Comparison of ENCODE assay signal across 18 cellular contexts in genomic region chr2:53331667-53332066, GRCh38.
DNase-seq lines count a peak whose midpoint lies in the region; ATAC-seq, FAIRE-seq and TF ChIP-seq lines count a peak whose summit lies in the region.
"Had no signal": no experiment of that assay in that cellular context is flagged by ENCODE, and none has a peak within 500 bp of the region (broad histone marks: within the 10 kb centered on the region; RNA-seq: fewer than 3 reads in every experiment).

No MANE protein-coding gene starts in this region.

- H3K27me3 ChIP-seq in HepG2 (ENCODE audit: control insufficient read depth in 1 of 2, insufficient read depth in 2 of 2, low read length in 2 of 2) (no peaks in the 10 kb centered on the region), right lobe of liver (no peaks in the 10 kb centered on the region), K562 (ENCODE audit: control insufficient read depth in 2 of 2, insufficient read depth in 2 of 2, low read length in 2 of 2) (no peaks in the 10 kb centered on the region)

- POLR2A ChIA-PET in HepG2 (lab: Yijun Ruan, JAX), result no interaction called here
- POLR2A ChIA-PET in K562 (lab: Yijun Ruan, JAX), result no interaction called here

- H3K36me3 ChIP-seq in HepG2 (replicated peaks in 1 of 2; ENCODE audit: control insufficient read depth in 1 of 2, insufficient read depth in 2 of 2, low read length in 2 of 2) (no peaks in the 10 kb centered on the region), right lobe of liver (no peaks in the 10 kb centered on the region), K562 (ENCODE audit: control insufficient read depth, insufficient read depth, low read length) (no peaks in the 10 kb centered on the region), kidney (ENCODE audit: control insufficient read depth in 1 of 2, insufficient read depth in 2 of 2, low read length in 2 of 2) (no peaks in the 10 kb centered on the region)

- H3K79me2 ChIP-seq in HepG2 (ENCODE audit: insufficient read depth, low read length), result no peaks in the 10 kb centered on the region
- H3K79me2 ChIP-seq in K562 (ENCODE audit: control insufficient read depth, insufficient read depth, low read length), result no peaks in the 10 kb centered on the region

- TF ChIP-seq EP300 in HepG2 (IDR thresholded peaks at IDR 0.05; ENCODE audit: low read depth in 2 of 2, low read length in 2 of 2) (no peak), HepG2 (CRISPR knock-in tag; IDR thresholded peaks at IDR 0.05; ENCODE audit: borderline replicate concordance) (no peak), K562 (IDR thresholded peaks at IDR 0.05; ENCODE audit: low read length) (no peak)

- H3K4me3 ChIP-seq in HepG2 (replicated peaks in 1 of 3; ENCODE audit: insufficient read depth in 1 of 3, low read depth in 2 of 3, low read length in 3 of 3) (no peak overlapping the region), right lobe of liver (no peak overlapping the region), K562 (no peak overlapping the region), kidney (ENCODE audit: low read length in 2 of 2) (no peak overlapping the region)
- H3K4me3 ChIP-seq: GM12878, GM23248 had no signal

- H3K9me1 ChIP-seq in K562 (ENCODE audit: control insufficient read depth, insufficient read depth, low read length), result no peaks in the 10 kb centered on the region

- no peaks in the 10 kb centered on the region for H3K36me3 Mint-ChIP-seq in nephron progenitor cell (ENCODE audit: low read depth)
- no peaks in the 10 kb centered on the region for H3K36me3 Mint-ChIP-seq in HFFc6 (ENCODE audit: low read depth)
- H3K36me3 Mint-ChIP-seq: CD4-positive, alpha-beta memory T cell had no signal

- CTCF ChIA-PET in HepG2 (lab: Yijun Ruan, JAX; ENCODE audit: low intra/inter-chr PET ratio, low total read pairs) (no interaction called here), K562 (lab: Yijun Ruan, JAX; ENCODE audit: low intra/inter-chr PET ratio) (no interaction called here)

- in situ Hi-C loops in HepG2 (cut with HindIII; ENCODE audit: extremely low pct_ligation_motif_present, low pct_unique_long_range_greater_than_20kb), result no loop called here
- in situ Hi-C loops in K562 (cut with MboI), result no loop called here

- no peaks in the 10 kb centered on the region for H3K9me3 ChIP-seq in HepG2 (ENCODE audit: low read length)
- no peaks in the 10 kb centered on the region for H3K9me3 ChIP-seq in right lobe of liver
- no peaks in the 10 kb centered on the region for H3K9me3 ChIP-seq in K562 (replicated peaks; ENCODE audit: control insufficient read depth, insufficient read depth, low read depth, low read length)
- H3K9me3 ChIP-seq in kidney (ENCODE audit: control insufficient read depth in 1 of 2, low read length in 2 of 2), result no peaks in the 10 kb centered on the region

- H3K9me3 Mint-ChIP-seq in nephron progenitor cell, result no peaks in the 10 kb centered on the region
- no peaks in the 10 kb centered on the region for H3K9me3 Mint-ChIP-seq in HFFc6
- H3K9me3 Mint-ChIP-seq: CD4-positive, alpha-beta memory T cell; H9 had no signal

- no peak for TF ChIP-seq POLR2A in HepG2 (IDR thresholded peaks at IDR 0.05; ENCODE audit: insufficient read depth in 1 of 2, low read depth in 2 of 2, low read length in 2 of 2)
- TF ChIP-seq POLR2A in right lobe of liver (IDR thresholded peaks at IDR 0.05), result no peak
- TF ChIP-seq POLR2A in K562 (conservative IDR thresholded peaks at IDR 0.05), result no peak

- no peak for ATAC-seq in HepG2
- no peak for ATAC-seq in right lobe of liver
- no peak for ATAC-seq in K562
- ATAC-seq: GM12878, HCT116 had no signal

- no peak for FAIRE-seq in HepG2 (lab: Jason Lieb, UNC)
- FAIRE-seq in K562 (lab: Jason Lieb, UNC), result no peak
- FAIRE-seq in kidney (lab: Jason Lieb, UNC), result peak; percentile 23
- FAIRE-seq: GM12878, GM19239 had no signal

- H3K27ac Mint-ChIP-seq in nephron progenitor cell (no peak overlapping the region), HFFc6 (no peak overlapping the region)
- H3K27ac Mint-ChIP-seq: CD4-positive, alpha-beta memory T cell; H9 had no signal

- under 1% methylated on average over 2 of the region's 2 CpGs for WGBS in HepG2 (ENCODE audit: low lambda C conversion rate)
- WGBS in right lobe of liver (ENCODE audit: insufficient coverage, low coverage, low lambda C conversion rate, missing lambda C conversion rate), result 66% methylated on average over 2 of the region's 2 CpGs
- 0% methylated on average over 2 of the region's 2 CpGs for WGBS in K562 (ENCODE audit: insufficient coverage, low coverage, missing lambda C conversion rate)

- H3K4me3 Mint-ChIP-seq in nephron progenitor cell, result no peak overlapping the region
- H3K4me3 Mint-ChIP-seq in HFFc6, result no peak overlapping the region
- H3K4me3 Mint-ChIP-seq: CD4-positive, alpha-beta memory T cell; H9 had no signal

- no peak overlapping the region for H3K4me2 ChIP-seq in HepG2 (ENCODE audit: low read depth, low read length)
- H3K4me2 ChIP-seq in K562 (ENCODE audit: insufficient read depth, low read length), result no peak overlapping the region

- TF ChIP-seq CTCF in HepG2 (CRISPR knock-in tag; IDR thresholded peaks at IDR 0.05) (no peak), right lobe of liver (IDR thresholded peaks at IDR 0.05) (no peak), K562 (IDR thresholded peaks at IDR 0.05 in 2 of 3, conservative IDR thresholded peaks at IDR 0.05 in 1 of 3; ENCODE audit: insufficient read depth in 2 of 3, low read depth in 1 of 3, low read length in 3 of 3) (no peak), kidney (IDR thresholded peaks at IDR 0.05; ENCODE audit: borderline replicate concordance, extremely low read depth, insufficient read depth) (no peak), nephron progenitor cell (IDR thresholded peaks at IDR 0.05) (no peak), HFFc6 (IDR thresholded peaks at IDR 0.05) (no peak)

- BruUV-seq in HepG2 (replicated peaks; lab: Mats Ljungman, UMichigan), result no TSS peak
- BruUV-seq in K562 (replicated peaks; lab: Mats Ljungman, UMichigan), result no TSS peak

- TF ChIP-seq RAD21 in HepG2 (CRISPR knock-in tag; IDR thresholded peaks at IDR 0.05) (no peak), K562 (CRISPR knock-in tag; conservative IDR thresholded peaks at IDR 0.05 in 1 of 2, IDR thresholded peaks at IDR 0.05 in 1 of 2) (no peak)

- no peak for DNase-seq in HepG2 (ENCODE audit: low spot score)
- no peak for DNase-seq in right lobe of liver
- no peak for DNase-seq in K562 (ENCODE audit: extremely low read depth in 1 of 4, low spot score in 3 of 4)
- DNase-seq in kidney, result no peak
- no peak for DNase-seq in nephron progenitor cell
- no peak for DNase-seq in HFFc6
- DNase-seq: C1 segment of cervical spinal cord; Calu3; CD4-positive, alpha-beta memory T cell; COR-L47; DND-41; GDM1; GM23248; H9 had no signal

- H2AFZ ChIP-seq in HepG2 (ENCODE audit: low read length) (no peak overlapping the region), K562 (ENCODE audit: low read depth, low read length) (no peak overlapping the region)
- H2AFZ ChIP-seq: GM23248 had no signal

- H3K9ac ChIP-seq in HepG2 (ENCODE audit: insufficient read depth, low read depth, low read length), result no peak overlapping the region
- H3K9ac ChIP-seq in K562 (ENCODE audit: insufficient read depth in 1 of 2, low read depth in 2 of 2, low read length in 2 of 2), result no peak overlapping the region
- no peak overlapping the region for H3K9ac ChIP-seq in kidney (ENCODE audit: low read length in 2 of 2)
- H3K9ac ChIP-seq: GM23248 had no signal

- H3K4me1 ChIP-seq in HepG2 (ENCODE audit: insufficient read depth, low read length) (no peaks in the 10 kb centered on the region), right lobe of liver (no peaks in the 10 kb centered on the region), K562 (replicated peaks in 1 of 2; ENCODE audit: control insufficient read depth in 2 of 2, insufficient read depth in 2 of 2, low read length in 2 of 2) (no peaks in the 10 kb centered on the region), kidney (ENCODE audit: control insufficient read depth in 1 of 2, insufficient read depth in 1 of 2, low read depth in 1 of 2, low read length in 2 of 2) (no peaks in the 10 kb centered on the region)

- H4K20me1 ChIP-seq in HepG2 (ENCODE audit: insufficient read depth, low read length) (no peaks in the 10 kb centered on the region), K562 (replicated peaks; ENCODE audit: control insufficient read depth, insufficient read depth, low read length) (no peaks in the 10 kb centered on the region)

- H3K27ac ChIP-seq in HepG2 (ENCODE audit: extremely low read length, insufficient read depth, low read length) (no peak overlapping the region), right lobe of liver (no peak overlapping the region), K562 (ENCODE audit: extremely low read depth, low read depth, low read length) (no peak overlapping the region), kidney (ENCODE audit: low read depth in 2 of 2, low read length in 2 of 2) (no peak overlapping the region)
- H3K27ac ChIP-seq: 22Rv1, GM23248 had no signal

- intact Hi-C loops in HepG2 (cut with micrococcal nuclease; ENCODE audit: unreplicated experiment) (no loop called here), right lobe of liver (cut with DNase I) (no loop called here), K562 (cut with micrococcal nuclease) (no loop called here), kidney (cut with DNase I) (no loop called here)

- H3K27me3 Mint-ChIP-seq in nephron progenitor cell (ENCODE audit: low read depth, poor library complexity), result no peaks in the 10 kb centered on the region
- H3K27me3 Mint-ChIP-seq in HFFc6 (ENCODE audit: insufficient read depth), result no peaks in the 10 kb centered on the region
- H3K27me3 Mint-ChIP-seq: CD4-positive, alpha-beta memory T cell had no signal

- H3K4me1 Mint-ChIP-seq in nephron progenitor cell (no peaks in the 10 kb centered on the region), HFFc6 (ENCODE audit: low read depth) (peaks cover 7% of the 10 kb centered on the region; the same call in 1 of the 2 replicates)
- H3K4me1 Mint-ChIP-seq: CD4-positive, alpha-beta memory T cell; H9 had no signal

TF ChIP-seq in HepG2, 621 proteins besides CTCF, POLR2A, EP300 and RAD21 (continues in another document):
- TF ChIP-seq ZNF530 (CRISPR knock-in tag; IDR thresholded peaks at IDR 0.05; ENCODE audit: low read depth), result no peak

TF ChIP-seq in K562, 482 proteins besides CTCF, POLR2A, EP300 and RAD21 (continues in another document):
- TF ChIP-seq ZKSCAN1 (IDR thresholded peaks at IDR 0.05; ENCODE audit: low read depth, low read length) (no peak), MAFF (IDR thresholded peaks at IDR 0.05; ENCODE audit: low read length) (peak; percentile 5; the same call in 1 of the 2 replicates), ZNF764 (CRISPR knock-in tag; IDR thresholded peaks at IDR 0.05; ENCODE audit: low read depth) (no peak), BRCA1 (IDR thresholded peaks at IDR 0.05) (no peak), BRCA1 (CRISPR knock-in tag; IDR thresholded peaks at IDR 0.05) (no peak), MYBL2 (IDR thresholded peaks at IDR 0.05; ENCODE audit: low read depth) (no peak), MYBL2 (CRISPR knock-in tag; IDR thresholded peaks at IDR 0.05; ENCODE audit: borderline replicate concordance) (no peak), C11orf30 (IDR thresholded peaks at IDR 0.05; ENCODE audit: low read depth) (0 out of 2 replicates have a peak, but pooled peaks have one; percentile 10), MAFK (IDR thresholded peaks at IDR 0.05; ENCODE audit: low read length) (peak; percentile 17; the same call in 1 of the 2 replicates), ZNF316 (IDR thresholded peaks at IDR 0.05) (peak; percentile 26; the same call in 1 of the 2 replicates), ADNP (tag; IDR thresholded peaks at IDR 0.05) (no peak), ATF7 (IDR thresholded peaks at IDR 0.05) (no peak)

Comparison
In these comparisons a context has a peak if more than half of its experiments do, and no peak if none do; other contexts are left out.
1. Of the 241 proteins assayed by ChIP-seq in both HepG2 and K562: peak only in HepG2: none; only in K562: none; in both: MAFF and MAFK; in neither: 239.